ENCODE assay signal across 1 cellular context in genomic region chr11:833849-834311, GRCh38.
TF ChIP-seq lines count a peak whose summit lies in the region.

No MANE protein-coding gene starts in this region.

TF ChIP-seq in HEK293, 187 proteins besides CTCF, POLR2A, EP300 and RAD21 (continued from another document):
- TF ChIP-seq ZNF777 (tag by site-specific recombination; IDR thresholded peaks at IDR 0.05; ENCODE audit: borderline replicate concordance) = no peak
